In genomic region chr1:68197891-68198290, GRCh38 we compare ENCODE assay signal across 1 cellular context.
TF ChIP-seq lines count a peak whose summit lies in the region.

No MANE protein-coding gene starts in this region.

TF ChIP-seq in GM23338, 12 proteins besides CTCF, POLR2A, EP300 and RAD21:
- no peak for TF ChIP-seq ZNF462 (CRISPR knock-in tag; IDR thresholded peaks at IDR 0.05)
- no peak for TF ChIP-seq STAT1 (IDR thresholded peaks at IDR 0.05; ENCODE audit: unreplicated experiment)
- no peak for TF ChIP-seq EZH2 (IDR thresholded peaks at IDR 0.05; ENCODE audit: low read depth, unreplicated experiment)
- no peak for TF ChIP-seq NANOG (IDR thresholded peaks at IDR 0.05; ENCODE audit: borderline replicate concordance)
- TF ChIP-seq ETS1 (IDR thresholded peaks at IDR 0.05) = no peak
- no peak for TF ChIP-seq EZH2phosphoT487 (IDR thresholded peaks at IDR 0.05; ENCODE audit: unreplicated experiment)
- no peak for TF ChIP-seq JUNB (IDR thresholded peaks at IDR 0.05; ENCODE audit: unreplicated experiment)
- TF ChIP-seq REST (IDR thresholded peaks at IDR 0.05; ENCODE audit: unreplicated experiment) = no peak
- TF ChIP-seq ZNF114 (CRISPR knock-in tag; IDR thresholded peaks at IDR 0.05) = no peak
- TF ChIP-seq ZNF331 (CRISPR knock-in tag; IDR thresholded peaks at IDR 0.05; ENCODE audit: low read depth) = no peak
- no peak for TF ChIP-seq POLR2AphosphoS5 (IDR thresholded peaks at IDR 0.05; ENCODE audit: low read depth)
- no peak for TF ChIP-seq CREB1 (CRISPR knock-in tag; IDR thresholded peaks at IDR 0.05; ENCODE audit: low read depth)
TF ChIP-seq in GM23338: peak in this region for 0.
